Comparison of ENCODE assay signal across 1 cellular context in genomic region chr12:18476866-18477265, GRCh38.
TF ChIP-seq lines count a peak whose summit lies in the region.

No MANE protein-coding gene starts in this region.

TF ChIP-seq in WTC11, 78 proteins besides CTCF, POLR2A, EP300 and RAD21 (continued from another document):
- TF ChIP-seq SOX15 (CRISPR knock-in tag; IDR thresholded peaks at IDR 0.05) (no peak), NR3C1 (CRISPR knock-in tag; conservative IDR thresholded peaks at IDR 0.05; ENCODE audit: low read depth) (no peak), HMGXB4 (CRISPR knock-in tag; IDR thresholded peaks at IDR 0.05) (no peak), MYBL2 (CRISPR knock-in tag; IDR thresholded peaks at IDR 0.05) (no peak), PRDM15 (CRISPR knock-in tag; IDR thresholded peaks at IDR 0.05) (no peak)
